ENCODE assay signal across 18 cellular contexts in genomic region chr12:27965411-27965810, GRCh38. TPM values are rescaled to one million over a fixed set of nuclear protein-coding genes. Genes with fewer than 3 reads are reported as not detected.
A peak's percentile ranks its signal among the peaks of the same experiment; 100 is the strongest.
DNase-seq lines count a peak whose midpoint lies in the region; ATAC-seq and TF ChIP-seq lines count a peak whose summit lies in the region.
"Had no signal": no experiment of that assay in that cellular context is flagged by ENCODE, and none has a peak within 500 bp of the region (broad histone marks: within the 10 kb centered on the region; RNA-seq: fewer than 3 reads in every experiment).

No MANE protein-coding gene starts in this region.

- H3K27me3 Mint-ChIP-seq in naive thymus-derived CD8-positive, alpha-beta T cell: peaks cover 41 to 83% (median 54%) of the 10 kb centered on the region in 5 donors

- H3K27ac Mint-ChIP-seq in naive thymus-derived CD8-positive, alpha-beta T cell: no peak overlapping the region
- H3K27ac Mint-ChIP-seq: T-helper 1 cell treated with Interleukin-12 subunit alpha and Interleukin-12 subunit beta and Interleukin-4 antibody, amounts not matched to agents 30 μg/mL and 1 μg/mL, for 36 hours had no signal

- H3K27me3 ChIP-seq in osteoblast (ENCODE audit: insufficient read depth, low read length): no peaks in the 10 kb centered on the region

- POLR2A ChIA-PET in naive thymus-derived CD8-positive, alpha-beta T cell (lab: Charles Lee): no interaction called here

- H3K36me3 ChIP-seq in osteoblast (ENCODE audit: insufficient read depth, low read length): no peaks in the 10 kb centered on the region
- H3K36me3 ChIP-seq: cardiac muscle cell, pancreas had no signal

- peaks cover 41% of the 10 kb centered on the region for H3K4me1 ChIP-seq in osteoblast (ENCODE audit: insufficient read depth, low read length)

- peak overlapping the region; percentile 19 for H3K27ac ChIP-seq in osteoblast (ENCODE audit: low read depth, low read length)
- H3K27ac ChIP-seq: C4-2B, cardiac muscle cell, pancreas, stomach had no signal

- DNase-seq in DMS79 treated with DMSO at 0.1 percent for 48 hours (lab: John Stamatoyannopoulos, UW) (peak; percentile 15), NCI-H446 treated with DMSO at 0.1 percent for 48 hours (lab: John Stamatoyannopoulos, UW) (peak; percentile 48), dedifferentiated amniotic fluid mesenchymal stem cell (ENCODE audit: extremely low spot score) (peak; percentile 44), osteoblast (ENCODE audit: insufficient read length, low spot score, missing footprints) (peak; percentile 55), dermis blood vessel endothelial cell (no peak), NCI-H2196 (lab: John Stamatoyannopoulos, UW; ENCODE audit: unreplicated experiment) (no peak), NCI-H526 treated with DMSO at 0.1 percent for 48 hours (lab: John Stamatoyannopoulos, UW) (no peak)
- DNase-seq in naive thymus-derived CD8-positive, alpha-beta T cell: no peak
- DNase-seq: activated CD4-positive, CD25-positive, alpha-beta regulatory T cell treated with anti-CD3 and anti-CD28 coated beads, Interleukin-2, amount 50 U/mL, for 72 hours; activated naive CD4-positive, alpha-beta T cell treated with Interleukin-2 at 50 U/mL for 16 hours; kidney; NCI-H187; pancreas; stomach had no signal

- H3K9me3 ChIP-seq in osteoblast (ENCODE audit: low read depth, low read length): no peaks in the 10 kb centered on the region
- H3K9me3 ChIP-seq: pancreas, stomach had no signal

- H3K9me3 Mint-ChIP-seq in naive thymus-derived CD8-positive, alpha-beta T cell: peaks cover 0 to 2% (median 0%) of the 10 kb centered on the region in 9 donors
- H3K9me3 Mint-ChIP-seq: T-helper 1 cell treated with Interleukin-12 subunit alpha and Interleukin-12 subunit beta and Interleukin-4 antibody, amounts not matched to agents 30 μg/mL and 1 μg/mL, for 36 hours had no signal

- peaks cover 4 to 14% (median 12%) of the 10 kb centered on the region in 4 donors for H3K4me1 Mint-ChIP-seq in naive thymus-derived CD8-positive, alpha-beta T cell

- H3K4me3 Mint-ChIP-seq in naive thymus-derived CD8-positive, alpha-beta T cell: no peak overlapping the region
- H3K4me3 Mint-ChIP-seq: T-helper 1 cell treated with Interleukin-12 subunit alpha and Interleukin-12 subunit beta and Interleukin-4 antibody, amounts not matched to agents 30 μg/mL and 1 μg/mL, for 36 hours had no signal

- no peak overlapping the region for H3K4me3 ChIP-seq in osteoblast (ENCODE audit: insufficient read depth, low read length)
- H3K4me3 ChIP-seq: cardiac muscle cell, pancreas, stomach had no signal

- peaks cover 0 to 5% (median 0%) of the 10 kb centered on the region in 3 donors for H3K36me3 Mint-ChIP-seq in naive thymus-derived CD8-positive, alpha-beta T cell

- no peak for TF ChIP-seq CTCF in osteoblast (IDR thresholded peaks at IDR 0.05; ENCODE audit: extremely low read depth, low read depth, low read length)

- no peak overlapping the region for H3K4me2 ChIP-seq in osteoblast (ENCODE audit: insufficient read depth, low read length)

- H2AFZ ChIP-seq in osteoblast (ENCODE audit: low read length): no peak overlapping the region

- H4K20me1 ChIP-seq in osteoblast (ENCODE audit: insufficient read depth, low read length): no peaks in the 10 kb centered on the region

- no peaks in the 10 kb centered on the region for H3K79me2 ChIP-seq in osteoblast (ENCODE audit: insufficient read depth, low read length)

- no peak for ATAC-seq in naive thymus-derived CD8-positive, alpha-beta T cell
- ATAC-seq: Panc1, pancreas had no signal

RNA-seq across cellular contexts. Expression of gene PTHLH, which starts 7.1 kb away (rescaled TPM):
- total RNA-seq in osteoblast (2.2 and 3.2 TPM in 2 replicates), dermis blood vessel endothelial cell (not detected in 2 replicates)
- not detected for total RNA-seq in naive thymus-derived CD8-positive, alpha-beta T cell
- not detected for polyA plus RNA-seq in naive thymus-derived CD8-positive, alpha-beta T cell
- total RNA-seq: cardiac muscle cell had no signal
- polyA plus RNA-seq: cardiac muscle cell had no signal

Comparison
In these comparisons a context has a peak if more than half of its experiments do, and no peak if none do; other contexts are left out.
1. DNase-seq: peak in DMS79 treated with DMSO at 0.1 percent for 48 hours (single experiment), NCI-H446 treated with DMSO at 0.1 percent for 48 hours (single experiment), dedifferentiated amniotic fluid mesenchymal stem cell (single experiment) and osteoblast (single experiment); none in dermis blood vessel endothelial cell (single experiment), NCI-H2196 (single experiment), naive thymus-derived CD8-positive, alpha-beta T cell (0 of 10) and NCI-H526 treated with DMSO at 0.1 percent for 48 hours (single experiment).